9 cellular contexts compared by ENCODE assay signal in the genomic region with DNA sequence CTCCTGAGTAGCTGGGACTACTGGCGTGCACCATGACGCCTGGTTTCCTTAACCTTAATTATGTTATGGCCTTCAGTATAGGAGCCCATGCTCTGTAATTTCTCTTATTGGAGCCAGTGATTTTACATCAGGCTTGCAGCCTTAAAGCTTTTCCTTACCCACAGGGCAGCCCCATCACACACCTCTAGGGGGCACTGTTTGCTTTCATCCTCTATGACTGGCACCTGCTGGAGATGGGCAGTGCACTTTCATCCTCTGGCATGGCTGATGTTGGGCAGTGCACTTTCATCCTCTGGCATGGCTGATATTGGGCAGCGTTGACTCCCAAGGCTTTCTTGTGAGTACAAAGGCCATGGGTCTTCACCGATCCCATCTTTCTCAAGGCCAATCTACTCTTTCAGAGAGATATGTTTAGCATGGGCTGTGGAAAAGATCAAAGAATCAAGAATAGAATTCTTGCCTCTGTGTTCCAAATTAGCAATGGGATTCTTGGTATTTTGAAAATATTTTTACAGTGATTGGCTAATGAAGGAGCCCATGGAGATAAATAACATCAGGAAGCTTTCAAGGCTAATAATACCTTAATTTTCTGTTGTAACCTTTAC.
DNase-seq lines count a peak whose midpoint lies in the region; ATAC-seq and TF ChIP-seq lines count a peak whose summit lies in the region.
"Had no signal": no experiment of that assay in that cellular context is flagged by ENCODE, and none has a peak within 500 bp of the region (broad histone marks: within the 10 kb centered on the region; RNA-seq: fewer than 3 reads in every experiment).

No MANE protein-coding gene starts in this region.

- H3K27me3 ChIP-seq in CD4-positive, alpha-beta T cell (ENCODE audit: control insufficient read depth, insufficient read depth, low read length), result no peaks in the 10 kb centered on the region

- H3K27me3 Mint-ChIP-seq in activated CD4-positive, alpha-beta T cell treated with anti-CD3 and anti-CD28 coated beads, Interleukin-2, amount 10 ng/mL, durations not matched to agents 7 days and 5 days, result no peaks in the 10 kb centered on the region
- no peaks in the 10 kb centered on the region for H3K27me3 Mint-ChIP-seq in CD4-positive, alpha-beta T cell

- POLR2A ChIA-PET in activated CD4-positive, alpha-beta T cell treated with anti-CD3 and anti-CD28 coated beads, Interleukin-2, amount 10 ng/mL, durations not matched to agents 7 days and 5 days (lab: Charles Lee), result no interaction called here
- POLR2A ChIA-PET in CD4-positive, alpha-beta T cell (lab: Charles Lee), result no interaction called here

- no peak for ATAC-seq in GM21447 (IDR thresholded peaks at IDR 0.05; ENCODE audit: unreplicated experiment)
- no peak for ATAC-seq in CD4-positive, alpha-beta T cell (ENCODE audit: poor library complexity)

- peaks cover 2% of the 10 kb centered on the region for H3K4me1 Mint-ChIP-seq in activated CD4-positive, alpha-beta T cell treated with anti-CD3 and anti-CD28 coated beads, Interleukin-2, amount 10 ng/mL, durations not matched to agents 7 days and 5 days
- no peaks in the 10 kb centered on the region for H3K4me1 Mint-ChIP-seq in CD4-positive, alpha-beta T cell (ENCODE audit: low read depth)
- H3K4me1 Mint-ChIP-seq: CD4-positive, CD25-positive, alpha-beta regulatory T cell had no signal

- H3K36me3 Mint-ChIP-seq in activated CD4-positive, alpha-beta T cell treated with anti-CD3 and anti-CD28 coated beads, Interleukin-2, amount 10 ng/mL, durations not matched to agents 7 days and 5 days (ENCODE audit: low read depth), result no peaks in the 10 kb centered on the region
- H3K36me3 Mint-ChIP-seq in CD4-positive, alpha-beta T cell (ENCODE audit: low read depth), result no peaks in the 10 kb centered on the region
- H3K36me3 Mint-ChIP-seq: CD4-positive, CD25-positive, alpha-beta regulatory T cell had no signal

- TF ChIP-seq CTCF in fibroblast of the aortic adventitia (IDR thresholded peaks at IDR 0.05; ENCODE audit: insufficient read depth, low read length), result peak; percentile 51
- peak; percentile 56 for TF ChIP-seq CTCF in retinal pigment epithelial cell (conservative IDR thresholded peaks at IDR 0.05; ENCODE audit: low read depth, low read length)
- no peak for TF ChIP-seq CTCF in CD4-positive, alpha-beta T cell (IDR thresholded peaks at IDR 0.05)

- CTCF ChIA-PET in activated CD4-positive, alpha-beta T cell treated with anti-CD3 and anti-CD28 coated beads, Interleukin-2, amount 10 ng/mL, durations not matched to agents 7 days and 5 days (lab: Charles Lee), result interaction anchor here (0.8 kb wide), 2 partner anchors 11 to 465 kb away, joined by 3 read pairs; no protein-coding TSS in a partner anchor
- CTCF ChIA-PET in CD4-positive, alpha-beta T cell (lab: Charles Lee), result interaction anchor here (0.5 to 1.2 kb wide), 2 partner anchors 22 to 368 kb away, joined by 3 to 6 read pairs; no protein-coding TSS in a partner anchor

- intact Hi-C loops in CD4-positive, alpha-beta T cell (cut with DNase I, micrococcal nuclease), result no loop called here

- no peak overlapping the region for H3K27ac Mint-ChIP-seq in activated CD4-positive, alpha-beta T cell treated with anti-CD3 and anti-CD28 coated beads, Interleukin-2, amount 10 ng/mL, durations not matched to agents 7 days and 5 days
- no peak overlapping the region for H3K27ac Mint-ChIP-seq in CD4-positive, alpha-beta T cell

- no peak overlapping the region for H3K4me3 ChIP-seq in fibroblast of the aortic adventitia (ENCODE audit: low read depth, low read length)
- no peak overlapping the region for H3K4me3 ChIP-seq in retinal pigment epithelial cell (ENCODE audit: low read length)

- H3K4me3 Mint-ChIP-seq in activated CD4-positive, alpha-beta T cell treated with anti-CD3 and anti-CD28 coated beads, Interleukin-2, amount 10 ng/mL, durations not matched to agents 7 days and 5 days, result no peak overlapping the region
- H3K4me3 Mint-ChIP-seq in CD4-positive, alpha-beta T cell, result no peak overlapping the region
- H3K4me3 Mint-ChIP-seq: CD4-positive, CD25-positive, alpha-beta regulatory T cell had no signal

- DNase-seq in NCI-H2171 treated with DMSO at 0.1 percent for 48 hours (lab: John Stamatoyannopoulos, UW) (peak; percentile 14), NCI-H2171 (lab: John Stamatoyannopoulos, UW) (no peak), NCI-H128 (lab: John Stamatoyannopoulos, UW; ENCODE audit: unreplicated experiment) (peak; percentile 16), fibroblast of the aortic adventitia (ENCODE audit: low read depth) (peak; percentile 10), retinal pigment epithelial cell (ENCODE audit: low read depth) (no peak)
- DNase-seq in activated CD4-positive, alpha-beta T cell treated with anti-CD3 and anti-CD28 coated beads, Interleukin-2, amount 10 ng/mL, durations not matched to agents 7 days and 5 days, result peak; percentile 49
- DNase-seq in CD4-positive, alpha-beta T cell, result no peak

- H3K9me3 ChIP-seq in CD4-positive, alpha-beta T cell (ENCODE audit: control insufficient read depth, low read length), result no peaks in the 10 kb centered on the region

- no peaks in the 10 kb centered on the region for H3K9me3 Mint-ChIP-seq in activated CD4-positive, alpha-beta T cell treated with anti-CD3 and anti-CD28 coated beads, Interleukin-2, amount 10 ng/mL, durations not matched to agents 7 days and 5 days
- H3K9me3 Mint-ChIP-seq in CD4-positive, alpha-beta T cell, result no peaks in the 10 kb centered on the region

- H3K27ac ChIP-seq in CD4-positive, alpha-beta T cell (ENCODE audit: low read depth, low read length), result no peak overlapping the region

Comparison
In these comparisons a context has a peak if more than half of its experiments do, and no peak if none do; other contexts are left out.
1. DNase-seq: peak in NCI-H2171 treated with DMSO at 0.1 percent for 48 hours (single experiment), NCI-H128 (single experiment), activated CD4-positive, alpha-beta T cell treated with anti-CD3 and anti-CD28 coated beads, Interleukin-2, amount 10 ng/mL, durations not matched to agents 7 days and 5 days (single experiment) and fibroblast of the aortic adventitia (single experiment); none in NCI-H2171 (single experiment), retinal pigment epithelial cell (single experiment) and CD4-positive, alpha-beta T cell (0 of 10).